Comparison of ENCODE assay signal across 1 cellular context in genomic region chr5:94731471-94731870, GRCh38.
TF ChIP-seq lines count a peak whose summit lies in the region.

No MANE protein-coding gene starts in this region.

TF ChIP-seq in SK-N-SH, 30 proteins besides CTCF, POLR2A, EP300 and RAD21 (continued from another document):
- TF ChIP-seq IRF3 (IDR thresholded peaks at IDR 0.05; ENCODE audit: low read depth, low read length) = no peak
